8 cellular contexts compared by ENCODE assay signal in the genomic region with DNA sequence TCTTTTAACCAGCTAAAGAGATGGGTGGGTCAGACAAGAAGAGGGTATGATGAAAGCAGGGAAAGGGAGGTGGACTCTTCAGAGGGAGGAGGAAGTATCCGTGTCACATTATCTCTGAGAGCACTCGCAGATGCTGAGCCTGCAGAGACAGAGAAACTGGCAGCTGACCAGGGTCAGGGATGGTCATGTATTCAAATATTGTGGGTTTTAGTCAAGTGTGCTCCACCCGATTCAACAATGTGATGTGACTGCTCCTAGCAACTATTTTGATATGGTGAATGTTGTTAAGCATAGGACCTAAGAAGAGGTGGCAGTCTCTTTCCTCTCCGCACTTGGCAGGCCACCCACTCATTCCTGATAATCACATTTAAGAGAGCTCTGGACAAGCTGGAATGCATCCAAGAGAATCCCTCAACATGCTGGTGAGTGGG. TPM values are rescaled to one million over a fixed set of nuclear protein-coding genes. Genes with fewer than 3 reads are reported as not detected.
A peak's percentile ranks its signal among the peaks of the same experiment; 100 is the strongest.
DNase-seq lines count a peak whose midpoint lies in the region; ATAC-seq and TF ChIP-seq lines count a peak whose summit lies in the region.

No MANE protein-coding gene starts in this region.

- peak overlapping the region; percentile 91 for H3K27ac ChIP-seq in lower lobe of right lung

- POLR2A ChIA-PET in activated CD4-positive, alpha-beta T cell treated with anti-CD3 and anti-CD28 coated beads, Interleukin-2, amount 10 ng/mL, durations not matched to agents 7 days and 5 days (lab: Charles Lee) = no interaction called here
- POLR2A ChIA-PET in activated CD4-positive, alpha-beta T cell treated with anti-CD3 and anti-CD28 coated beads for 36 hours (lab: Charles Lee) = no interaction called here

- peaks cover 10% of the 10 kb centered on the region for H3K27me3 Mint-ChIP-seq in activated CD4-positive, alpha-beta T cell treated with anti-CD3 and anti-CD28 coated beads, Interleukin-2, amount 10 ng/mL, durations not matched to agents 7 days and 5 days
- H3K27me3 Mint-ChIP-seq in activated CD4-positive, alpha-beta T cell treated with anti-CD3 and anti-CD28 coated beads for 36 hours = peaks cover 5% of the 10 kb centered on the region

- no peaks in the 10 kb centered on the region for H3K9me3 Mint-ChIP-seq in activated CD4-positive, alpha-beta T cell treated with anti-CD3 and anti-CD28 coated beads, Interleukin-2, amount 10 ng/mL, durations not matched to agents 7 days and 5 days
- H3K9me3 Mint-ChIP-seq in activated CD4-positive, alpha-beta T cell treated with anti-CD3 and anti-CD28 coated beads for 36 hours (ENCODE audit: low read depth) = no peaks in the 10 kb centered on the region

- H3K27me3 ChIP-seq in lower lobe of right lung (ENCODE audit: low read depth) = no peaks in the 10 kb centered on the region

- TF ChIP-seq CTCF in astrocyte of the spinal cord (IDR thresholded peaks at IDR 0.05; ENCODE audit: low read depth, low read length) (no peak), lower lobe of right lung (IDR thresholded peaks at IDR 0.05) (no peak)

- in situ Hi-C loops in astrocyte of the spinal cord (cut with HindIII; ENCODE audit: low sequenced_read_pairs) = no loop called here

- DNase-seq in activated CD4-positive, alpha-beta T cell treated with anti-CD3 and anti-CD28 coated beads, Interleukin-2, amount 10 ng/mL, durations not matched to agents 7 days and 5 days = no peak
- no peak for DNase-seq in activated CD4-positive, alpha-beta T cell treated with anti-CD3 and anti-CD28 coated beads for 36 hours
- peak; percentile 73 for DNase-seq in NCI-H510A (lab: John Stamatoyannopoulos, UW)
- peak; percentile 61 for DNase-seq in astrocyte of the spinal cord (ENCODE audit: low read depth, low spot score)
- DNase-seq in lower lobe of right lung = peak; percentile 80
- DNase-seq in GM19240 (ENCODE audit: insufficient read length, low spot score) = no peak
- DNase-seq in stimulated activated CD4-positive, alpha-beta T cell treated with anti-CD3 and anti-CD28 coated beads, Interleukin-2, amount 100 ng/mL, for 24 hours = no peak

- H3K9me3 ChIP-seq in lower lobe of right lung = no peaks in the 10 kb centered on the region

- no peak for ATAC-seq in activated CD4-positive, alpha-beta T cell treated with anti-CD3 and anti-CD28 coated beads for 36 hours
- peak; percentile 66 to 81 for ATAC-seq in lower lobe of right lung
- ATAC-seq in GM21619 (IDR thresholded peaks at IDR 0.05; ENCODE audit: unreplicated experiment) = no peak

- intact Hi-C loops in activated CD4-positive, alpha-beta T cell treated with anti-CD3 and anti-CD28 coated beads for 36 hours (cut with DNase I, micrococcal nuclease) = loop anchor here (2.0 to 10.0 kb wide), 2 partner anchors 99 to 159 kb away; no protein-coding TSS in a partner anchor
- intact Hi-C loops in lower lobe of right lung (cut with DNase I) = no loop called here

- peak overlapping the region; percentile 86 for H3K4me3 Mint-ChIP-seq in activated CD4-positive, alpha-beta T cell treated with anti-CD3 and anti-CD28 coated beads, Interleukin-2, amount 10 ng/mL, durations not matched to agents 7 days and 5 days
- H3K4me3 Mint-ChIP-seq in activated CD4-positive, alpha-beta T cell treated with anti-CD3 and anti-CD28 coated beads for 36 hours = no peak overlapping the region

- H3K36me3 ChIP-seq in lower lobe of right lung = no peaks in the 10 kb centered on the region

- H3K36me3 Mint-ChIP-seq in activated CD4-positive, alpha-beta T cell treated with anti-CD3 and anti-CD28 coated beads, Interleukin-2, amount 10 ng/mL, durations not matched to agents 7 days and 5 days (ENCODE audit: low read depth) = peaks cover 8% of the 10 kb centered on the region
- H3K36me3 Mint-ChIP-seq in activated CD4-positive, alpha-beta T cell treated with anti-CD3 and anti-CD28 coated beads for 36 hours (ENCODE audit: low read depth) = peaks cover 3% of the 10 kb centered on the region

- H3K4me3 ChIP-seq in astrocyte of the spinal cord (ENCODE audit: low read depth, low read length) (no peak overlapping the region), lower lobe of right lung (peak overlapping the region; percentile 52)

- H3K27ac Mint-ChIP-seq in activated CD4-positive, alpha-beta T cell treated with anti-CD3 and anti-CD28 coated beads, Interleukin-2, amount 10 ng/mL, durations not matched to agents 7 days and 5 days = peak overlapping the region; percentile 96
- H3K27ac Mint-ChIP-seq in activated CD4-positive, alpha-beta T cell treated with anti-CD3 and anti-CD28 coated beads for 36 hours = no peak overlapping the region

- peaks cover 31% of the 10 kb centered on the region for H3K4me1 ChIP-seq in lower lobe of right lung

- H3K4me1 Mint-ChIP-seq in activated CD4-positive, alpha-beta T cell treated with anti-CD3 and anti-CD28 coated beads, Interleukin-2, amount 10 ng/mL, durations not matched to agents 7 days and 5 days = peaks cover 47% of the 10 kb centered on the region
- H3K4me1 Mint-ChIP-seq in activated CD4-positive, alpha-beta T cell treated with anti-CD3 and anti-CD28 coated beads for 36 hours = peaks cover 34% of the 10 kb centered on the region

- CTCF ChIA-PET in activated CD4-positive, alpha-beta T cell treated with anti-CD3 and anti-CD28 coated beads, Interleukin-2, amount 10 ng/mL, durations not matched to agents 7 days and 5 days (lab: Charles Lee) = interaction anchor here (1.0 kb wide), 2 partner anchors 10 to 15 kb away, joined by 3 read pairs; no protein-coding TSS in a partner anchor
- CTCF ChIA-PET in activated CD4-positive, alpha-beta T cell treated with anti-CD3 and anti-CD28 coated beads for 36 hours (lab: Charles Lee) = no interaction called here

RNA-seq across cellular contexts. Expression of a gene that starts 1.3 kb away (rescaled TPM):
- 10 to 100 TPM; 23.4 to 23.8 TPM for total RNA-seq in activated CD4-positive, alpha-beta T cell treated with anti-CD3 and anti-CD28 coated beads, Interleukin-2, amount 10 ng/mL, durations not matched to agents 7 days and 5 days
- 10 to 100 TPM; 19.5 to 22.7 TPM for total RNA-seq in activated CD4-positive, alpha-beta T cell treated with anti-CD3 and anti-CD28 coated beads for 36 hours
- total RNA-seq in lower lobe of right lung = 64.6 TPM

RNA-seq across cellular contexts. Expression of a gene that starts 39.6 kb away (rescaled TPM):
- total RNA-seq in activated CD4-positive, alpha-beta T cell treated with anti-CD3 and anti-CD28 coated beads, Interleukin-2, amount 10 ng/mL, durations not matched to agents 7 days and 5 days = not detected
- not detected for total RNA-seq in activated CD4-positive, alpha-beta T cell treated with anti-CD3 and anti-CD28 coated beads for 36 hours
- 0.95 TPM for total RNA-seq in lower lobe of right lung

Comparison
In these comparisons a context has a peak if more than half of its experiments do, and no peak if none do; other contexts are left out.
1. DNase-seq: peak in NCI-H510A (single experiment), astrocyte of the spinal cord (single experiment) and lower lobe of right lung (single experiment); none in activated CD4-positive, alpha-beta T cell treated with anti-CD3 and anti-CD28 coated beads, Interleukin-2, amount 10 ng/mL, durations not matched to agents 7 days and 5 days (single experiment), activated CD4-positive, alpha-beta T cell treated with anti-CD3 and anti-CD28 coated beads for 36 hours (single experiment), GM19240 (single experiment) and stimulated activated CD4-positive, alpha-beta T cell treated with anti-CD3 and anti-CD28 coated beads, Interleukin-2, amount 100 ng/mL, for 24 hours (0 of 2).
2. ATAC-seq: peak in lower lobe of right lung (2 of 2); none in activated CD4-positive, alpha-beta T cell treated with anti-CD3 and anti-CD28 coated beads for 36 hours (single experiment) and GM21619 (single experiment).